8 cellular contexts compared by ENCODE assay signal in genomic region chr21:45018131-45019075, GRCh38. TPM values are rescaled to one million over a fixed set of nuclear protein-coding genes. Genes with fewer than 3 reads are reported as not detected.
DNase-seq lines count a peak whose midpoint lies in the region; ATAC-seq lines count a peak whose summit lies in the region.

No MANE protein-coding gene starts in this region.

- H3K27ac Mint-ChIP-seq in activated naive CD4-positive, alpha-beta T cell treated with anti-CD3 and anti-CD28 coated beads, Interleukin-2, amount 10 ng/mL, durations not matched to agents 7 days and 5 days: no peak overlapping the region
- peak overlapping the region; percentile 45 for H3K27ac Mint-ChIP-seq in memory B cell

- no peak overlapping the region for H3K27ac ChIP-seq in urinary bladder (ENCODE audit: low read depth)

- H3K4me3 ChIP-seq in urinary bladder (ENCODE audit: low read depth, low read length): peak overlapping the region; percentile 30

- no peak for ATAC-seq in memory B cell (ENCODE audit: low read depth)

- peaks cover under 1% of the 10 kb centered on the region for H3K9me3 Mint-ChIP-seq in activated naive CD4-positive, alpha-beta T cell treated with anti-CD3 and anti-CD28 coated beads, Interleukin-2, amount 10 ng/mL, durations not matched to agents 7 days and 5 days
- peaks cover 2% of the 10 kb centered on the region for H3K9me3 Mint-ChIP-seq in memory B cell

- H3K4me1 ChIP-seq in urinary bladder (ENCODE audit: insufficient read depth): no peaks in the 10 kb centered on the region

- no peaks in the 10 kb centered on the region for H3K36me3 Mint-ChIP-seq in activated naive CD4-positive, alpha-beta T cell treated with anti-CD3 and anti-CD28 coated beads, Interleukin-2, amount 10 ng/mL, durations not matched to agents 7 days and 5 days
- peaks cover 4% of the 10 kb centered on the region for H3K36me3 Mint-ChIP-seq in memory B cell

- H3K36me3 ChIP-seq in urinary bladder (ENCODE audit: insufficient read depth): no peaks in the 10 kb centered on the region

- peaks cover 87% of the 10 kb centered on the region for H3K27me3 Mint-ChIP-seq in activated naive CD4-positive, alpha-beta T cell treated with anti-CD3 and anti-CD28 coated beads, Interleukin-2, amount 10 ng/mL, durations not matched to agents 7 days and 5 days
- H3K27me3 Mint-ChIP-seq in memory B cell: peaks cover 18% of the 10 kb centered on the region

- DNase-seq in activated naive CD4-positive, alpha-beta T cell treated with anti-CD3 and anti-CD28 coated beads, Interleukin-2, amount 10 ng/mL, durations not matched to agents 7 days and 5 days: no peak
- no peak for DNase-seq in activated naive CD4-positive, alpha-beta T cell treated with Interleukin-2 at 50 U/mL for 16 hours
- DNase-seq in cerebellum (ENCODE audit: low spot score) (peak; percentile 25), memory B cell (ENCODE audit: low spot score in 2 of 2) (no peak), KG1 (lab: John Stamatoyannopoulos, UW) (no peak), dermis blood vessel endothelial cell (no peak), ureter (ENCODE audit: low spot score) (no peak)

- 12% methylated on average over 100 of the region's 101 CpGs for WGBS in urinary bladder

- H3K4me3 Mint-ChIP-seq in activated naive CD4-positive, alpha-beta T cell treated with anti-CD3 and anti-CD28 coated beads, Interleukin-2, amount 10 ng/mL, durations not matched to agents 7 days and 5 days: peak overlapping the region; percentile 59
- H3K4me3 Mint-ChIP-seq in memory B cell: peak overlapping the region; percentile 80

- H3K4me1 Mint-ChIP-seq in activated naive CD4-positive, alpha-beta T cell treated with anti-CD3 and anti-CD28 coated beads, Interleukin-2, amount 10 ng/mL, durations not matched to agents 7 days and 5 days: peaks cover 12% of the 10 kb centered on the region
- peaks cover 5% of the 10 kb centered on the region for H3K4me1 Mint-ChIP-seq in memory B cell

- CTCF ChIA-PET in activated naive CD4-positive, alpha-beta T cell treated with anti-CD3 and anti-CD28 coated beads, Interleukin-2, amount 10 ng/mL, durations not matched to agents 7 days and 5 days (lab: Charles Lee): no interaction called here

RNA-seq across cellular contexts. Expression of gene ADARB1, which starts 56.0 kb away (rescaled TPM):
- total RNA-seq in cerebellum (42.6 TPM), urinary bladder (35.3 TPM), dermis blood vessel endothelial cell (27.0 and 32.0 TPM in 2 replicates), ureter (23.9 TPM)
- polyA plus RNA-seq in urinary bladder: 79.8 TPM
